27 cellular contexts compared by ENCODE assay signal in genomic region chr17:41394254-41395016, GRCh38. TPM values are rescaled to one million over a fixed set of nuclear protein-coding genes. Genes with fewer than 3 reads are reported as not detected.
"Had no signal": no experiment of that assay in that cellular context is flagged by ENCODE, and none has a peak within 500 bp of the region (broad histone marks: within the 10 kb centered on the region; RNA-seq: fewer than 3 reads in every experiment).

No MANE protein-coding gene starts in this region.

- H3K9me3 Mint-ChIP-seq: activated naive CD4-positive, alpha-beta T cell treated with anti-CD3 and anti-CD28 coated beads for 36 hours; activated naive CD8-positive, alpha-beta T cell treated with anti-CD3 and anti-CD28 coated beads, Interleukin-2, amount 50 U/mL, for 24 hours; activated T-helper 2 cell treated with anti-CD3 and anti-CD28 coated beads, Interferon-gamma antibody, Interleukin-2, Interleukin-4, amounts not matched to agents 10 μg/mL and 5 μg/mL and 100 μg/mL, durations not matched to agents 14 hours and 24 hours and 36 hours; mesothelial cell of epicardium; stimulated activated naive CD8-positive, alpha-beta T cell treated with anti-CD3 and anti-CD28 coated beads, Interleukin-15, amount 100 ng/mL, for 72 hours; T-cell had no signal

- DNase-seq: activated CD4-positive, alpha-beta T cell treated with anti-CD3 and anti-CD28 coated beads, Interleukin-2, amount 50 U/mL, for 48 hours; activated CD4-positive, CD25-positive, alpha-beta regulatory T cell treated with anti-CD3 and anti-CD28 coated beads, Interleukin-2, amount 50 U/mL, for 72 hours; activated naive CD4-positive, alpha-beta T cell treated with anti-CD3 and anti-CD28 coated beads for 36 hours; activated naive CD8-positive, alpha-beta T cell treated with anti-CD3 and anti-CD28 coated beads, Interleukin-2, amount 50 U/mL, for 24 hours; activated T-cell treated with anti-CD3 and anti-CD28 coated beads, Interleukin-2, amount 50 U/mL, for 1 hour; aorta; dermis blood vessel endothelial cell; glutamatergic neuron; hypothalamus; left cardiac atrium; lower lobe of right lung; spleen; stimulated activated CD4-positive, alpha-beta T cell treated with anti-CD3 and anti-CD28 coated beads, Interleukin-1b, Interleukin-23, amount 100 ng/mL, for 48 hours; stimulated activated naive CD8-positive, alpha-beta T cell treated with anti-CD3 and anti-CD28 coated beads, Interleukin-15, amount 100 ng/mL, for 72 hours; T-cell; T-helper 9 cell; testis had no signal

- H3K4me3 ChIP-seq: esophagus muscularis mucosa, lower lobe of right lung, spleen, testis, upper lobe of left lung had no signal

- H3K9me3 ChIP-seq: esophagus muscularis mucosa, lower lobe of right lung, spleen, testis, upper lobe of left lung had no signal

- H3K27ac Mint-ChIP-seq: activated naive CD4-positive, alpha-beta T cell treated with anti-CD3 and anti-CD28 coated beads for 36 hours; activated naive CD8-positive, alpha-beta T cell treated with anti-CD3 and anti-CD28 coated beads, Interleukin-2, amount 50 U/mL, for 24 hours; activated T-helper 2 cell treated with anti-CD3 and anti-CD28 coated beads, Interferon-gamma antibody, Interleukin-2, Interleukin-4, amounts not matched to agents 10 μg/mL and 5 μg/mL and 100 μg/mL, durations not matched to agents 14 hours and 24 hours and 36 hours; mesothelial cell of epicardium; T-cell had no signal

- H3K36me3 Mint-ChIP-seq: mesothelial cell of epicardium, T-cell had no signal

- H3K4me1 ChIP-seq: esophagus muscularis mucosa, lower lobe of right lung, spleen, upper lobe of left lung had no signal

- H3K4me3 Mint-ChIP-seq: activated naive CD4-positive, alpha-beta T cell treated with anti-CD3 and anti-CD28 coated beads for 36 hours; activated naive CD8-positive, alpha-beta T cell treated with anti-CD3 and anti-CD28 coated beads, Interleukin-2, amount 50 U/mL, for 24 hours; mesothelial cell of epicardium; stimulated activated naive CD8-positive, alpha-beta T cell treated with anti-CD3 and anti-CD28 coated beads, Interleukin-15, amount 100 ng/mL, for 72 hours; T-cell had no signal

- H3K36me3 ChIP-seq: esophagus muscularis mucosa, lower lobe of right lung, spleen, upper lobe of left lung had no signal

- H3K27me3 ChIP-seq: esophagus muscularis mucosa, testis, upper lobe of left lung had no signal

- ATAC-seq: activated naive CD8-positive, alpha-beta T cell treated with anti-CD3 and anti-CD28 coated beads, Interleukin-2, amount 50 U/mL, for 24 hours; left cardiac atrium; lower lobe of right lung; sciatic nerve; stimulated activated naive CD8-positive, alpha-beta T cell treated with anti-CD3 and anti-CD28 coated beads, Interleukin-15, amount 100 ng/mL, for 72 hours; T-cell had no signal

- H3K27ac ChIP-seq: esophagus muscularis mucosa, lower lobe of right lung, spleen, upper lobe of left lung had no signal

- H3K4me1 Mint-ChIP-seq: activated naive CD8-positive, alpha-beta T cell treated with anti-CD3 and anti-CD28 coated beads, Interleukin-2, amount 50 U/mL, for 24 hours; stimulated activated naive CD8-positive, alpha-beta T cell treated with anti-CD3 and anti-CD28 coated beads, Interleukin-15, amount 100 ng/mL, for 72 hours had no signal

RNA-seq across cellular contexts. Expression of gene KRT31, which starts 3.0 kb away (rescaled TPM):
- total RNA-seq: activated naive CD4-positive, alpha-beta T cell treated with anti-CD3 and anti-CD28 coated beads for 36 hours; activated T-helper 2 cell treated with anti-CD3 and anti-CD28 coated beads, Interferon-gamma antibody, Interleukin-2, Interleukin-4, amounts not matched to agents 10 μg/mL and 5 μg/mL and 100 μg/mL, durations not matched to agents 14 hours and 24 hours and 36 hours; aorta; cerebellum; dermis blood vessel endothelial cell; esophagus muscularis mucosa; fibroblast of villous mesenchyme; left cardiac atrium; lower lobe of right lung; mesothelial cell of epicardium; osteoblast; pulmonary artery endothelial cell; sciatic nerve; spleen; T-cell; upper lobe of left lung had no signal
- polyA plus RNA-seq: aorta, neural cell, spleen had no signal

RNA-seq across cellular contexts. Expression of gene KRT34, which starts 12.3 kb away (rescaled TPM):
- total RNA-seq: activated naive CD4-positive, alpha-beta T cell treated with anti-CD3 and anti-CD28 coated beads for 36 hours; activated T-helper 2 cell treated with anti-CD3 and anti-CD28 coated beads, Interferon-gamma antibody, Interleukin-2, Interleukin-4, amounts not matched to agents 10 μg/mL and 5 μg/mL and 100 μg/mL, durations not matched to agents 14 hours and 24 hours and 36 hours; aorta; cerebellum; esophagus muscularis mucosa; left cardiac atrium; lower lobe of right lung; mesothelial cell of epicardium; pulmonary artery endothelial cell; sciatic nerve; spleen; T-cell; upper lobe of left lung had no signal
- polyA plus RNA-seq: aorta, neural cell, spleen had no signal

RNA-seq across cellular contexts. Expression of gene KRT33B, which starts 24.8 kb away (rescaled TPM):
- total RNA-seq: activated naive CD4-positive, alpha-beta T cell treated with anti-CD3 and anti-CD28 coated beads for 36 hours; activated T-helper 2 cell treated with anti-CD3 and anti-CD28 coated beads, Interferon-gamma antibody, Interleukin-2, Interleukin-4, amounts not matched to agents 10 μg/mL and 5 μg/mL and 100 μg/mL, durations not matched to agents 14 hours and 24 hours and 36 hours; aorta; cerebellum; dermis blood vessel endothelial cell; esophagus muscularis mucosa; left cardiac atrium; lower lobe of right lung; mesothelial cell of epicardium; pulmonary artery endothelial cell; sciatic nerve; spleen; T-cell; upper lobe of left lung had no signal
- polyA plus RNA-seq: aorta, neural cell, spleen had no signal

RNA-seq across cellular contexts. Expression of gene KRT37, which starts 29.9 kb away (rescaled TPM):
- total RNA-seq: activated naive CD4-positive, alpha-beta T cell treated with anti-CD3 and anti-CD28 coated beads for 36 hours; activated T-helper 2 cell treated with anti-CD3 and anti-CD28 coated beads, Interferon-gamma antibody, Interleukin-2, Interleukin-4, amounts not matched to agents 10 μg/mL and 5 μg/mL and 100 μg/mL, durations not matched to agents 14 hours and 24 hours and 36 hours; aorta; cerebellum; dermis blood vessel endothelial cell; esophagus muscularis mucosa; fibroblast of villous mesenchyme; left cardiac atrium; lower lobe of right lung; mesothelial cell of epicardium; osteoblast; pulmonary artery endothelial cell; sciatic nerve; spleen; T-cell; testis; upper lobe of left lung had no signal
- polyA plus RNA-seq: aorta, neural cell, spleen had no signal

RNA-seq across cellular contexts. Expression of gene KRT33A, which starts 43.8 kb away (rescaled TPM):
- total RNA-seq: activated naive CD4-positive, alpha-beta T cell treated with anti-CD3 and anti-CD28 coated beads for 36 hours; activated T-helper 2 cell treated with anti-CD3 and anti-CD28 coated beads, Interferon-gamma antibody, Interleukin-2, Interleukin-4, amounts not matched to agents 10 μg/mL and 5 μg/mL and 100 μg/mL, durations not matched to agents 14 hours and 24 hours and 36 hours; aorta; cerebellum; dermis blood vessel endothelial cell; esophagus muscularis mucosa; fibroblast of villous mesenchyme; left cardiac atrium; lower lobe of right lung; mesothelial cell of epicardium; osteoblast; pulmonary artery endothelial cell; sciatic nerve; spleen; T-cell; upper lobe of left lung had no signal
- polyA plus RNA-seq: aorta, neural cell, spleen had no signal
